ENCODE assay signal across 20 cellular contexts in the genomic region with DNA sequence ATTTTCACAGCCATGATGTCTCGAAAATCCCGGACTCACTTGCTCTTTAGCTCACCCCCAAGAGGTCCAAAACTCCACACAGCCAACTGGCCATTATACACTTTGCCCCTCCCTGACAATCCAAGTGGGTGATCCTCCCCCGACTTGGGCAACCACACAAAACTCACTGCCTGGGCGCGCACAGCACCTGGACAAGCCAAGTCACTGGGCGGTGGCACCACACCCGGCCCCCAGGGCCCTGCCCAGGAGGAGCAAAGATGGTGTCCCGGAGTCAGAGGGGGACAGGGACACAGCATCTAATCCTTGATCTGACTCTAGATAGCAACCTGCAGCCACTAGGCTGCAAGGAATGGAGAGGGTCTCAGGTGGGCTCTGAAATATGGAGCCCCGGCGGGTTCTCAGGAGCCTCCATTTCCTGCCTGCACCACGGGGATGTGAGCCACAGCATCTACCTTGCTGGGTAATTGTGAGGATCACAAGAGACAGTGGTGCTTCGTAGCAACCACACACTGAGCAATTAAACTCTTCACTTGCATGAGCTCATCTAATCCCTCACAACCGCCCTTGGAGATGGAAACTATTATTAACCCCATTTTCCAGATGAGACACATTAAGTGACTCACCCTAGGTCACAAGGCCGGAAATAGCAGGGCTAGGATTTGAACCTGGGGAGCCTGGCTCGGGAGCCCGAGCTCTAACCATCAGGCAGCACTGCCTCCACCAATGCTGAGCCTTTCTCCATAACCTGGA.
"Had no signal": no experiment of that assay in that cellular context is flagged by ENCODE, and none has a peak within 500 bp of the region (broad histone marks: within the 10 kb centered on the region; RNA-seq: fewer than 3 reads in every experiment).

No MANE protein-coding gene starts in this region.

- H3K27ac ChIP-seq: dorsolateral prefrontal cortex, skin epidermis, tibial nerve had no signal

- H3K9me3 ChIP-seq: tibial nerve had no signal

- DNase-seq: activated B cell treated with CpG ODN at 0.5 μM for 24 hours; activated CD4-positive, alpha-beta T cell treated with anti-CD3 and anti-CD28 coated beads for 48 hours; activated CD8-positive, alpha-beta memory T cell treated with anti-CD3 and anti-CD28 coated beads, Interleukin-2, amount 50 U/mL, for 4 hours; activated CD8-positive, alpha-beta T cell treated with anti-CD3 and anti-CD28 coated beads for 36 hours; activated gamma-delta T cell; activated T-cell treated with anti-CD3 and anti-CD28 coated beads, Interleukin-2, amount 50 U/mL, for 72 hours; dorsolateral prefrontal cortex; erythroblast; islet precursor cell; natural killer cell; nucleus accumbens; retina; stimulated activated CD4-positive, alpha-beta T cell treated with anti-CD3 and anti-CD28 coated beads, Interleukin-4, amount 100 ng/mL, for 24 hours; stimulated activated naive CD4-positive, alpha-beta T cell; substantia nigra had no signal

- H3K4me3 ChIP-seq: dorsolateral prefrontal cortex, skin epidermis, tibial nerve had no signal

- FAIRE-seq: TTC549 had no signal

- H3K27me3 ChIP-seq: tibial nerve had no signal

- ATAC-seq: activated CD8-positive, alpha-beta T cell treated with anti-CD3 and anti-CD28 coated beads for 36 hours; activated naive CD4-positive, alpha-beta T cell treated with anti-CD3 and anti-CD28 coated beads, Interleukin-2, amount 50 U/mL, for 72 hours; activated T-cell treated with anti-CD3 and anti-CD28 coated beads, Interleukin-2, amount 50 U/mL, for 72 hours; left lobe of liver; natural killer cell had no signal
